In the genomic region with DNA sequence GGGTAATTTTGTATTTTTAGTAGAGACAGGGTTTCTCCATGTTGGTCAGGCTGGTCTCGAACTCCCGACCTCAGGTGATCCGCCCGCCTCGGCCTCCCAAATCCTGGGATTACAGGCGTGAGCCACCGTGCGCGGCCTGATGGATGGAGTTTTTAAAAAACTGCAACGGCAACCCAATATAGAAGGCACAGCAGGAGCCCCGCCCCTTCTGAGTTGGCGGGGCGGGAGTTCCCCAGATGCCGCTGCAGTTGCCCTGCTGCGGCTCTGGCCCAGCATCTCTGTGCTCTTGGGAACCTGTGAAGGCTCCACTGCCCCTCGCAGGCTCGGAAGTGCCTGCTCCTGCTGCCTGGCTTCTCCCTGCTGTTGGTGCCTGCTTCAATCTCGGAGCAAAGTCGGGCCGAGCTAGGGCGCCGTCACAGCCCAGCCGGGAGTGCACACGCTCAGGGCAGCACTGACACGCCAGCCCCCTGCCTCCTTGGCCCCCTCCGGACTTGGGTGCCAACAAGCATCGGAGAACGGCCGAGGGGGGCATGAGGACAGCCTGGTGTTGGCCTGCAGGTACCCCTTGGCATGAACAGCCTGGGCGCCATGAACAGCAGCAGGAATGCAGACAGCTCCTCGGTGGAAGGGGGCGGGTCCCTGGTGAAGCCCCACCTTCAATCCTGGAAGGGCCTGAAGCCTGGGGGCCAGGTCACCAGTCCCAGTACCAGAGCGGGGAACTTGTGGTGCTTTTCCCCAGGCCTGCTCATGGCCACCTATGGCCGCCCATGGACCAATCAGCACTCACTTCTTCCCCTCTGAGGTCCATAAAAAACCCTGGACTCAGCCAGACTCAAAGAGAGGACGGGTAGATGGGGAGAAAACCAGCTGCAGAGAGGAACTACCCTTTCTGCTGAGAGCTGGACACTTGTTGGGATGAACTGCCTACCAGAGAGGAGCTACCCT, we compare ENCODE assay signal across 8 cellular contexts. TPM values are rescaled to one million over a fixed set of nuclear protein-coding genes. Genes with fewer than 3 reads are reported as not detected.
DNase-seq lines count a peak whose midpoint lies in the region; ATAC-seq and TF ChIP-seq lines count a peak whose summit lies in the region.

No MANE protein-coding gene starts in this region.

- no peak for DNase-seq in AG04449 (ENCODE audit: low read depth, low spot score)
- DNase-seq in HFFc6, result peak; percentile 47
- DNase-seq in UCSD-AML1 (lab: John Stamatoyannopoulos, UW; ENCODE audit: unreplicated experiment), result peak; percentile 74
- peak; percentile 31 for DNase-seq in central memory CD4-positive, alpha-beta T cell
- DNase-seq in left kidney (ENCODE audit: low read depth, low spot score), result peak; percentile 88
- peak; percentile 59 for DNase-seq in stimulated activated CD4-positive, alpha-beta T cell treated with anti-CD3 and anti-CD28 coated beads, Interleukin-4, amount 100 ng/mL, for 24 hours
- DNase-seq in NCI-H345 (lab: John Stamatoyannopoulos, UW), result no peak

- TF ChIP-seq CTCF in AG04449 (IDR thresholded peaks at IDR 0.05; ENCODE audit: insufficient read depth, low read length, missing control alignments) (no peak), HFFc6 (IDR thresholded peaks at IDR 0.05) (no peak)

- H3K27me3 Mint-ChIP-seq in HFFc6 (ENCODE audit: insufficient read depth), result peaks cover 3% of the 10 kb centered on the region; the same call in 1 of the 2 replicates

- no peaks in the 10 kb centered on the region for H3K9me3 Mint-ChIP-seq in HFFc6

- peak overlapping the region; percentile 3; the same call in 1 of the 2 replicates for H3K4me3 ChIP-seq in AG04449 (ENCODE audit: low read depth, low read length)

- H3K27ac Mint-ChIP-seq in HFFc6, result 0 out of 2 replicates have a peak overlapping the region, but pooled peaks have one; percentile 24

- CTCF ChIA-PET in AG04449 (lab: Yijun Ruan, JAX), result no interaction called here

- no peak for TF ChIP-seq POLR2A in GM18505 (IDR thresholded peaks at IDR 0.05; ENCODE audit: borderline replicate concordance, extremely low read depth, insufficient read depth, insufficient read length)

- ATAC-seq in GM18505 (IDR thresholded peaks at IDR 0.05; ENCODE audit: unreplicated experiment), result no peak

- no peaks in the 10 kb centered on the region for H3K36me3 Mint-ChIP-seq in HFFc6 (ENCODE audit: low read depth)

- peaks cover 45% of the 10 kb centered on the region for H3K4me1 Mint-ChIP-seq in HFFc6 (ENCODE audit: low read depth)

- H3K4me3 Mint-ChIP-seq in HFFc6, result peak overlapping the region; percentile 67

- POLR2A ChIA-PET in AG04449 (lab: Yijun Ruan, JAX), result no interaction called here

RNA-seq across cellular contexts. Expression of a gene that starts 2.3 kb away (rescaled TPM):
- under 1 TPM; 0.20 to 0.83 (median 0.60) TPM for total RNA-seq in HFFc6 (2021; fragmentation: NEBNext Ultra II Directional; extraction: Animal tissue kit (Norgen Biotek cat#: 25700))

RNA-seq across cellular contexts. Expression of a gene that starts 19.9 kb away (rescaled TPM):
- 10 to 100 TPM; 82.3 to 93.7 (median 86.7) TPM for total RNA-seq in HFFc6 (2021; fragmentation: NEBNext Ultra II Directional; extraction: Animal tissue kit (Norgen Biotek cat#: 25700))

Comparison
In these comparisons a context has a peak if more than half of its experiments do, and no peak if none do; other contexts are left out.
1. DNase-seq: peak in HFFc6 (single experiment), UCSD-AML1 (single experiment), central memory CD4-positive, alpha-beta T cell (single experiment), left kidney (single experiment) and stimulated activated CD4-positive, alpha-beta T cell treated with anti-CD3 and anti-CD28 coated beads, Interleukin-4, amount 100 ng/mL, for 24 hours (single experiment); none in AG04449 (single experiment) and NCI-H345 (single experiment).